17 cellular contexts compared by ENCODE assay signal in the genomic region with DNA sequence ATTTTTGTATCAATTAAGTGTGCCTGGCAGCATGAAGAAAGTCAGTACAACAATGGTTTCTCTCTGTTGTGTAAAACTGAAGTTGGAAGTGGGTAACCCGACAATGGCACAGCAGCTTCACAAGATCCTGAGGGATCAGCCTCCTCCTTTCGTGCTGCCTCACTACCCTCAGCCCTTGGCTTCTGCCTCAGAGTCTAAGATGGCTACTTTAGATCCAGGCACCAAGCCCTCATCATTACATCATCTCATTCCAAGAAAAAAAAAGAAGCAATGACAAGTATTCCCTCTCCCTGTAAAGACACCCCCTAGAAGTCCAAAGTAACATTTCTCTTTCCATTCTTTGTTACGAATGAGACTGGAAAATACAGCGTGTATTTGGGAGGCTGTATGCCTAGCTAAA.
DNase-seq lines count a peak whose midpoint lies in the region; ATAC-seq and TF ChIP-seq lines count a peak whose summit lies in the region.
"Had no signal": no experiment of that assay in that cellular context is flagged by ENCODE, and none has a peak within 500 bp of the region (broad histone marks: within the 10 kb centered on the region; RNA-seq: fewer than 3 reads in every experiment).

No MANE protein-coding gene starts in this region.

- 76% methylated on average over 4 of the region's 4 CpGs for WGBS in suprapubic skin

- H3K9me3 Mint-ChIP-seq in stimulated activated naive CD8-positive, alpha-beta T cell treated with anti-CD3 and anti-CD28 coated beads, Interleukin-15, Interleukin-2, amounts not matched to agents 100 ng/mL and 50 ng/mL, for 24 hours = no peaks in the 10 kb centered on the region
- H3K9me3 Mint-ChIP-seq in activated naive CD8-positive, alpha-beta T cell treated with anti-CD3 and anti-CD28 coated beads, Interleukin-2, amount 10 ng/mL, durations not matched to agents 7 days and 5 days = no peaks in the 10 kb centered on the region
- no peaks in the 10 kb centered on the region for H3K9me3 Mint-ChIP-seq in stimulated activated naive B cell treated with anti-CD40 and anti-IgM and Interleukin-4, amounts not matched to agents 10 μg/mL and 1 μg/mL and 100 μg/mL, for 72 hours

- peaks cover 12% of the 10 kb centered on the region for H3K4me1 Mint-ChIP-seq in stimulated activated naive CD8-positive, alpha-beta T cell treated with anti-CD3 and anti-CD28 coated beads, Interleukin-15, Interleukin-2, amounts not matched to agents 100 ng/mL and 50 ng/mL, for 24 hours (ENCODE audit: low read depth)
- peaks cover 4% of the 10 kb centered on the region for H3K4me1 Mint-ChIP-seq in activated naive CD8-positive, alpha-beta T cell treated with anti-CD3 and anti-CD28 coated beads, Interleukin-2, amount 10 ng/mL, durations not matched to agents 7 days and 5 days
- H3K4me1 Mint-ChIP-seq in stimulated activated naive B cell treated with anti-CD40 and anti-IgM and Interleukin-4, amounts not matched to agents 10 μg/mL and 1 μg/mL and 100 μg/mL, for 72 hours = peaks cover 7 to 12% of the 10 kb centered on the region in 2 donors

- in situ Hi-C loops in ACHN (cut with HindIII; ENCODE audit: low pct_ligation_motif_present, low pct_unique_long_range_greater_than_20kb, low sequenced_read_pairs) = no loop called here

- no peak overlapping the region for H3K4me3 ChIP-seq in suprapubic skin
- H3K4me3 ChIP-seq: K562 had no signal

- TF ChIP-seq EP300 in suprapubic skin (IDR thresholded peaks at IDR 0.05) = no peak

- no peaks in the 10 kb centered on the region for H3K27me3 ChIP-seq in suprapubic skin

- DNase-seq in stimulated activated naive CD8-positive, alpha-beta T cell treated with anti-CD3 and anti-CD28 coated beads, Interleukin-15, Interleukin-2, amounts not matched to agents 100 U/mL and 50 U/mL, for 24 hours = no peak
- DNase-seq in activated naive CD8-positive, alpha-beta T cell treated with anti-CD3 and anti-CD28 coated beads, Interleukin-2, amount 10 ng/mL, durations not matched to agents 7 days and 5 days = no peak
- DNase-seq in iPS-NIHi11 (ENCODE audit: low spot score) = peak; percentile 44
- no peak for DNase-seq in stimulated activated naive B cell treated with anti-CD40 and anti-IgM and Interleukin-4, amounts not matched to agents 10 μg/mL and 1 μg/mL and 100 μg/mL, for 72 hours
- no peak for DNase-seq in suprapubic skin (ENCODE audit: low spot score in 2 of 2)
- DNase-seq in DMS153 (lab: John Stamatoyannopoulos, UW) = no peak
- DNase-seq in ACHN = no peak
- DNase-seq: NCI-H1417, NCI-H187 treated with DMSO at 0.1 percent for 48 hours, NCI-H2171, NCI-H446 treated with DMSO at 0.1 percent for 48 hours, NCI-H748 treated with DMSO at 0.1 percent for 48 hours, OCI-M1, SHP77 treated with DMSO at 0.1 percent for 48 hours had no signal

- POLR2A ChIA-PET in activated naive CD8-positive, alpha-beta T cell treated with anti-CD3 and anti-CD28 coated beads, Interleukin-2, amount 10 ng/mL, durations not matched to agents 7 days and 5 days (lab: Charles Lee) = no interaction called here

- no peaks in the 10 kb centered on the region for H3K27me3 Mint-ChIP-seq in stimulated activated naive CD8-positive, alpha-beta T cell treated with anti-CD3 and anti-CD28 coated beads, Interleukin-15, Interleukin-2, amounts not matched to agents 100 ng/mL and 50 ng/mL, for 24 hours
- H3K27me3 Mint-ChIP-seq in activated naive CD8-positive, alpha-beta T cell treated with anti-CD3 and anti-CD28 coated beads, Interleukin-2, amount 10 ng/mL, durations not matched to agents 7 days and 5 days = no peaks in the 10 kb centered on the region
- H3K27me3 Mint-ChIP-seq in stimulated activated naive B cell treated with anti-CD40 and anti-IgM and Interleukin-4, amounts not matched to agents 10 μg/mL and 1 μg/mL and 100 μg/mL, for 72 hours = no peaks in the 10 kb centered on the region

- no peaks in the 10 kb centered on the region for H3K4me1 ChIP-seq in suprapubic skin

- H3K36me3 ChIP-seq in suprapubic skin = no peaks in the 10 kb centered on the region

- H3K4me3 Mint-ChIP-seq in stimulated activated naive CD8-positive, alpha-beta T cell treated with anti-CD3 and anti-CD28 coated beads, Interleukin-15, Interleukin-2, amounts not matched to agents 100 ng/mL and 50 ng/mL, for 24 hours = no peak overlapping the region
- no peak overlapping the region for H3K4me3 Mint-ChIP-seq in activated naive CD8-positive, alpha-beta T cell treated with anti-CD3 and anti-CD28 coated beads, Interleukin-2, amount 10 ng/mL, durations not matched to agents 7 days and 5 days
- no peak overlapping the region for H3K4me3 Mint-ChIP-seq in stimulated activated naive B cell treated with anti-CD40 and anti-IgM and Interleukin-4, amounts not matched to agents 10 μg/mL and 1 μg/mL and 100 μg/mL, for 72 hours

- H3K27ac Mint-ChIP-seq in stimulated activated naive CD8-positive, alpha-beta T cell treated with anti-CD3 and anti-CD28 coated beads, Interleukin-15, Interleukin-2, amounts not matched to agents 100 ng/mL and 50 ng/mL, for 24 hours = peak overlapping the region; percentile 31
- H3K27ac Mint-ChIP-seq in activated naive CD8-positive, alpha-beta T cell treated with anti-CD3 and anti-CD28 coated beads, Interleukin-2, amount 10 ng/mL, durations not matched to agents 7 days and 5 days = peak overlapping the region; percentile 45
- peak overlapping the region; percentile 3 for H3K27ac Mint-ChIP-seq in stimulated activated naive B cell treated with anti-CD40 and anti-IgM and Interleukin-4, amounts not matched to agents 10 μg/mL and 1 μg/mL and 100 μg/mL, for 72 hours

- TF ChIP-seq CTCF in suprapubic skin (IDR thresholded peaks at IDR 0.05) = no peak

- no peak for TF ChIP-seq POLR2A in suprapubic skin (IDR thresholded peaks at IDR 0.05)

- no peaks in the 10 kb centered on the region for H3K9me3 ChIP-seq in suprapubic skin

- no peak overlapping the region for H3K27ac ChIP-seq in suprapubic skin
- H3K27ac ChIP-seq: C4-2B had no signal

- peaks cover 32% of the 10 kb centered on the region for H3K36me3 Mint-ChIP-seq in stimulated activated naive CD8-positive, alpha-beta T cell treated with anti-CD3 and anti-CD28 coated beads, Interleukin-15, Interleukin-2, amounts not matched to agents 100 ng/mL and 50 ng/mL, for 24 hours (ENCODE audit: low read depth)
- peaks cover 29% of the 10 kb centered on the region for H3K36me3 Mint-ChIP-seq in activated naive CD8-positive, alpha-beta T cell treated with anti-CD3 and anti-CD28 coated beads, Interleukin-2, amount 10 ng/mL, durations not matched to agents 7 days and 5 days
- H3K36me3 Mint-ChIP-seq in stimulated activated naive B cell treated with anti-CD40 and anti-IgM and Interleukin-4, amounts not matched to agents 10 μg/mL and 1 μg/mL and 100 μg/mL, for 72 hours = peaks cover 23 to 24% of the 10 kb centered on the region in 2 donors

- ATAC-seq in stimulated activated naive CD8-positive, alpha-beta T cell treated with anti-CD3 and anti-CD28 coated beads, Interleukin-15, Interleukin-2, amounts not matched to agents 100 U/mL and 50 U/mL, for 24 hours = no peak
- no peak for ATAC-seq in activated naive CD8-positive, alpha-beta T cell treated with anti-CD3 and anti-CD28 coated beads, Interleukin-2, amount 10 ng/mL, durations not matched to agents 7 days and 5 days (ENCODE audit: low read depth)
- ATAC-seq in stimulated activated naive B cell treated with anti-CD40 and anti-IgM and Interleukin-4, amounts not matched to agents 10 μg/mL and 1 μg/mL and 100 μg/mL, for 72 hours (replicated peaks) = no peak
- ATAC-seq: K562 had no signal
